ENCODE assay signal across 1 cellular context in genomic region chr10:43137971-43138756, GRCh38.
TF ChIP-seq lines count a peak whose summit lies in the region.

TSS of gene CSGALNACT2 (plus strand) at chr10:43138445. CDS start at chr10:43155150, 16,705 bp downstream.

TF ChIP-seq in K562, 482 proteins besides CTCF, POLR2A, EP300 and RAD21 (continued from another document and continues in another):
- TF ChIP-seq ZHX1 (conservative IDR thresholded peaks at IDR 0.05; ENCODE audit: low read length) (no peak), XRCC4 (IDR thresholded peaks at IDR 0.05; ENCODE audit: extremely low read depth, insufficient read depth, insufficient read length) (no peak), EZH2 (IDR thresholded peaks at IDR 0.05; ENCODE audit: borderline replicate concordance, low read depth, low read length) (no peak), PATZ1 (CRISPR knock-in tag; IDR thresholded peaks at IDR 0.05; ENCODE audit: borderline replicate concordance) (no peak), ATF7 (IDR thresholded peaks at IDR 0.05) (peak; percentile 11; the same call in 1 of the 2 replicates), SRSF7 (optimal IDR thresholded peaks at IDR 0.05; ENCODE audit: low read depth, low read length) (no peak), IRF2 (CRISPR knock-in tag; IDR thresholded peaks at IDR 0.05) (no peak), SREBF2 (CRISPR knock-in tag; IDR thresholded peaks at IDR 0.05) (no peak), EP400 (IDR thresholded peaks at IDR 0.05) (peak; percentile 47; the same call in 1 of the 2 replicates), ZNF134 (CRISPR knock-in tag; conservative IDR thresholded peaks at IDR 0.05) (no peak), ZNF431 (CRISPR knock-in tag; IDR thresholded peaks at IDR 0.05) (no peak), LEF1 (IDR thresholded peaks at IDR 0.05) (no peak), ZNF384 (IDR thresholded peaks at IDR 0.05; ENCODE audit: low read depth, low read length) (no peak), ZMIZ1 (IDR thresholded peaks at IDR 0.05; ENCODE audit: low read depth in 2 of 2, low read length in 2 of 2) (0 out of 4 replicates have a peak, but pooled peaks of 1 of the 2 experiments have one; percentile 13), HBP1 (CRISPR knock-in tag; IDR thresholded peaks at IDR 0.05) (no peak), ZNF77 (CRISPR knock-in tag; IDR thresholded peaks at IDR 0.05) (no peak), ZNF23 (CRISPR knock-in tag; IDR thresholded peaks at IDR 0.05) (no peak), TBP (optimal IDR thresholded peaks at IDR 0.05; ENCODE audit: low read depth, low read length) (peak; percentile 39), TAF15 (IDR thresholded peaks at IDR 0.05; ENCODE audit: low read depth, low read length) (no peak), WHSC1 (IDR thresholded peaks at IDR 0.05; ENCODE audit: low read length) (no peak), ZNF561 (CRISPR knock-in tag; conservative IDR thresholded peaks at IDR 0.05) (no peak), HEY1 (CRISPR knock-in tag; IDR thresholded peaks at IDR 0.05; ENCODE audit: borderline replicate concordance) (no peak), NR1H2 (CRISPR knock-in tag; IDR thresholded peaks at IDR 0.05) (no peak), ZNF282 (CRISPR knock-in tag; IDR thresholded peaks at IDR 0.05) (no peak), MAFK (IDR thresholded peaks at IDR 0.05; ENCODE audit: low read length) (no peak), E4F1 (CRISPR knock-in tag; IDR thresholded peaks at IDR 0.05; ENCODE audit: borderline replicate concordance) (no peak), TOE1 (IDR thresholded peaks at IDR 0.05; ENCODE audit: borderline replicate concordance) (no peak), TOE1 (CRISPR knock-in tag; IDR thresholded peaks at IDR 0.05; ENCODE audit: borderline replicate concordance, low read depth) (no peak), L3MBTL2 (IDR thresholded peaks at IDR 0.05) (peak; percentile 83), SIX5 (IDR thresholded peaks at IDR 0.05; ENCODE audit: borderline replicate concordance in 1 of 2, insufficient read depth in 1 of 2, low read depth in 1 of 2, low read length in 2 of 2) (no peak), POU5F1 (IDR thresholded peaks at IDR 0.05; ENCODE audit: borderline replicate concordance, low read depth, low read length, partially characterized antibody) (no peak), CTBP1 (IDR thresholded peaks at IDR 0.05; ENCODE audit: borderline replicate concordance) (peak; percentile 87), NFE2 (IDR thresholded peaks at IDR 0.05; ENCODE audit: low read depth) (no peak), ZBTB7A (IDR thresholded peaks at IDR 0.05; ENCODE audit: borderline replicate concordance, control insufficient read depth, low read depth, low read length) (no peak; the same call in 1 of the 2 replicates), MEIS2 (IDR thresholded peaks at IDR 0.05; ENCODE audit: partially characterized antibody) (peak; percentile 47)
- TF ChIP-seq, protein P1, sequence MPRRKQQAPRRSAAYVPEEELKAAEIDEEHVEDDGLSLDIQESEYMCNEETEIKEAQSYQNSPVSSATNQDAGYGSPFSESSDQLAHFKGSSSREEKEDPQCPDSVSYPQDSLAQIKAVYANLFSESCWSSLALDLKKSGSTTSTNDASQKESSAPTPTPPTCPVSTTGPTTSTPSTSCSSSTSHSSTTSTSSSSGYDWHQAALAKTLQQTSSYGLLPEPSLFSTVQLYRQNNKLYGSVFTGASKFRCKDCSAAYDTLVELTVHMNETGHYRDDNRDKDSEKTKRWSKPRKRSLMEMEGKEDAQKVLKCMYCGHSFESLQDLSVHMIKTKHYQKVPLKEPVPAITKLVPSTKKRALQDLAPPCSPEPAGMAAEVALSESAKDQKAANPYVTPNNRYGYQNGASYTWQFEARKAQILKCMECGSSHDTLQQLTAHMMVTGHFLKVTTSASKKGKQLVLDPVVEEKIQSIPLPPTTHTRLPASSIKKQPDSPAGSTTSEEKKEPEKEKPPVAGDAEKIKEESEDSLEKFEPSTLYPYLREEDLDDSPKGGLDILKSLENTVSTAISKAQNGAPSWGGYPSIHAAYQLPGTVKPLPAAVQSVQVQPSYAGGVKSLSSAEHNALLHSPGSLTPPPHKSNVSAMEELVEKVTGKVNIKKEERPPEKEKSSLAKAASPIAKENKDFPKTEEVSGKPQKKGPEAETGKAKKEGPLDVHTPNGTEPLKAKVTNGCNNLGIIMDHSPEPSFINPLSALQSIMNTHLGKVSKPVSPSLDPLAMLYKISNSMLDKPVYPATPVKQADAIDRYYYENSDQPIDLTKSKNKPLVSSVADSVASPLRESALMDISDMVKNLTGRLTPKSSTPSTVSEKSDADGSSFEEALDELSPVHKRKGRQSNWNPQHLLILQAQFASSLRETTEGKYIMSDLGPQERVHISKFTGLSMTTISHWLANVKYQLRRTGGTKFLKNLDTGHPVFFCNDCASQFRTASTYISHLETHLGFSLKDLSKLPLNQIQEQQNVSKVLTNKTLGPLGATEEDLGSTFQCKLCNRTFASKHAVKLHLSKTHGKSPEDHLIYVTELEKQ (CRISPR knock-in tag; IDR thresholded peaks at IDR 0.05): no peak
- TF ChIP-seq, protein P2, sequence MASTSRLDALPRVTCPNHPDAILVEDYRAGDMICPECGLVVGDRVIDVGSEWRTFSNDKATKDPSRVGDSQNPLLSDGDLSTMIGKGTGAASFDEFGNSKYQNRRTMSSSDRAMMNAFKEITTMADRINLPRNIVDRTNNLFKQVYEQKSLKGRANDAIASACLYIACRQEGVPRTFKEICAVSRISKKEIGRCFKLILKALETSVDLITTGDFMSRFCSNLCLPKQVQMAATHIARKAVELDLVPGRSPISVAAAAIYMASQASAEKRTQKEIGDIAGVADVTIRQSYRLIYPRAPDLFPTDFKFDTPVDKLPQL (IDR thresholded peaks at IDR 0.05; ENCODE audit: extremely low read depth, insufficient read length): no peak
